ENCODE assay signal across 1 cellular context in genomic region chr18:657998-658946, GRCh38.
A peak's percentile ranks its signal among the peaks of the same experiment; 100 is the strongest.
TF ChIP-seq lines count a peak whose summit lies in the region.

No MANE protein-coding gene starts in this region.

TF ChIP-seq in HepG2, 621 proteins besides CTCF, POLR2A, EP300 and RAD21 (continued from another document and continues in another):
- TF ChIP-seq ARID3A (IDR thresholded peaks at IDR 0.05; ENCODE audit: low read depth, low read length) (no peak), KDM3A (CRISPR knock-in tag; IDR thresholded peaks at IDR 0.05; ENCODE audit: low read depth) (peak; percentile 71; the same call in 1 of the 2 replicates), ZNF660 (CRISPR knock-in tag; IDR thresholded peaks at IDR 0.05; ENCODE audit: borderline replicate concordance, low read depth) (no peak), ZNF562 (CRISPR knock-in tag; IDR thresholded peaks at IDR 0.05; ENCODE audit: borderline replicate concordance) (no peak; the same call in 1 of the 2 replicates), RFX1 (IDR thresholded peaks at IDR 0.05) (no peak), RCOR2 (CRISPR knock-in tag; IDR thresholded peaks at IDR 0.05) (no peak), SALL1 (CRISPR knock-in tag; IDR thresholded peaks at IDR 0.05) (peak; percentile 48), ZBTB25 (CRISPR knock-in tag; IDR thresholded peaks at IDR 0.05) (0 out of 2 replicates have a peak, but pooled peaks have one; percentile 9), TRIM22 (IDR thresholded peaks at IDR 0.05) (no peak), ZNF550 (CRISPR knock-in tag; IDR thresholded peaks at IDR 0.05; ENCODE audit: borderline replicate concordance) (no peak), KDM5A (IDR thresholded peaks at IDR 0.05; ENCODE audit: borderline replicate concordance, low read length) (no peak), ZNF713 (CRISPR knock-in tag; IDR thresholded peaks at IDR 0.05) (no peak), ZFY (CRISPR knock-in tag; IDR thresholded peaks at IDR 0.05) (no peak; the same call in 1 of the 2 replicates), NR2C2 (CRISPR knock-in tag; IDR thresholded peaks at IDR 0.05; ENCODE audit: borderline replicate concordance) (no peak), ZNF816 (CRISPR knock-in tag; IDR thresholded peaks at IDR 0.05; ENCODE audit: borderline replicate concordance) (no peak), ZBTB49 (CRISPR knock-in tag; IDR thresholded peaks at IDR 0.05; ENCODE audit: borderline replicate concordance) (no peak), DMAP1 (CRISPR knock-in tag; IDR thresholded peaks at IDR 0.05) (peak; percentile 85; the same call in 1 of the 2 replicates), ZBTB21 (CRISPR knock-in tag; IDR thresholded peaks at IDR 0.05) (no peak), GTF2F1 (IDR thresholded peaks at IDR 0.05; ENCODE audit: low read length) (no peak), ZNF414 (CRISPR knock-in tag; IDR thresholded peaks at IDR 0.05) (no peak), ZNF335 (CRISPR knock-in tag; IDR thresholded peaks at IDR 0.05) (peak; percentile 76; the same call in 1 of the 2 replicates), ETV5 (CRISPR knock-in tag; IDR thresholded peaks at IDR 0.05; ENCODE audit: borderline replicate concordance) (no peak; the same call in 1 of the 2 replicates), STAG1 (CRISPR knock-in tag; IDR thresholded peaks at IDR 0.05) (no peak), HNRNPH1 (optimal IDR thresholded peaks at IDR 0.05; ENCODE audit: low read depth, low read length) (no peak), RARA (CRISPR knock-in tag; IDR thresholded peaks at IDR 0.05) (peak; percentile 82), PTBP1 (IDR thresholded peaks at IDR 0.05; ENCODE audit: low read depth, low read length, poor library complexity, severe bottlenecking) (no peak), REPIN1 (CRISPR knock-in tag; IDR thresholded peaks at IDR 0.05; ENCODE audit: borderline replicate concordance, low read depth) (peak; percentile 82), AFF4 (CRISPR knock-in tag; IDR thresholded peaks at IDR 0.05) (0 out of 2 replicates have a peak, but pooled peaks have one; percentile 86), AGO1 (IDR thresholded peaks at IDR 0.05; ENCODE audit: low read depth, low read length, poor library complexity, severe bottlenecking) (peak; percentile 67), ZNF788 (CRISPR knock-in tag; IDR thresholded peaks at IDR 0.05; ENCODE audit: borderline replicate concordance) (peak; percentile 45), SMAD9 (CRISPR knock-in tag; IDR thresholded peaks at IDR 0.05) (0 out of 2 replicates have a peak, but pooled peaks have one; percentile 27), FOXM1 (CRISPR knock-in tag; IDR thresholded peaks at IDR 0.05) (no peak), ZSCAN22 (CRISPR knock-in tag; IDR thresholded peaks at IDR 0.05) (no peak), MTERF4 (CRISPR knock-in tag; IDR thresholded peaks at IDR 0.05) (no peak; the same call in 1 of the 2 replicates), ZBTB20 (CRISPR knock-in tag; IDR thresholded peaks at IDR 0.05; ENCODE audit: borderline replicate concordance, low read depth) (no peak), TFE3 (CRISPR knock-in tag; IDR thresholded peaks at IDR 0.05) (peak; percentile 43), ZKSCAN5 (CRISPR knock-in tag; IDR thresholded peaks at IDR 0.05) (no peak), GATAD2A (CRISPR knock-in tag; IDR thresholded peaks at IDR 0.05) (peak; percentile 34; the same call in 1 of the 2 replicates), TMF1 (CRISPR knock-in tag; IDR thresholded peaks at IDR 0.05; ENCODE audit: low read depth) (no peak), MEIS1 (CRISPR knock-in tag; IDR thresholded peaks at IDR 0.05; ENCODE audit: borderline replicate concordance) (no peak), ZFP37 (CRISPR knock-in tag; IDR thresholded peaks at IDR 0.05; ENCODE audit: borderline replicate concordance) (peak; percentile 83), ZUFSP (CRISPR knock-in tag; IDR thresholded peaks at IDR 0.05; ENCODE audit: borderline replicate concordance) (no peak), FOXC1 (CRISPR knock-in tag; IDR thresholded peaks at IDR 0.05; ENCODE audit: borderline replicate concordance) (peak; percentile 32), ZBTB34 (CRISPR knock-in tag; IDR thresholded peaks at IDR 0.05) (0 out of 2 replicates have a peak, but pooled peaks have one; percentile 61), ATM (IDR thresholded peaks at IDR 0.05; ENCODE audit: borderline replicate concordance) (no peak), CBX5 (CRISPR knock-in tag; IDR thresholded peaks at IDR 0.05; ENCODE audit: borderline replicate concordance) (peak; percentile 20; the same call in 1 of the 2 replicates), NFIB (CRISPR knock-in tag; IDR thresholded peaks at IDR 0.05; ENCODE audit: borderline replicate concordance) (no peak), ATF4 (CRISPR knock-in tag; IDR thresholded peaks at IDR 0.05) (no peak)
